Comparison of ENCODE assay signal across 8 cellular contexts in the genomic region with DNA sequence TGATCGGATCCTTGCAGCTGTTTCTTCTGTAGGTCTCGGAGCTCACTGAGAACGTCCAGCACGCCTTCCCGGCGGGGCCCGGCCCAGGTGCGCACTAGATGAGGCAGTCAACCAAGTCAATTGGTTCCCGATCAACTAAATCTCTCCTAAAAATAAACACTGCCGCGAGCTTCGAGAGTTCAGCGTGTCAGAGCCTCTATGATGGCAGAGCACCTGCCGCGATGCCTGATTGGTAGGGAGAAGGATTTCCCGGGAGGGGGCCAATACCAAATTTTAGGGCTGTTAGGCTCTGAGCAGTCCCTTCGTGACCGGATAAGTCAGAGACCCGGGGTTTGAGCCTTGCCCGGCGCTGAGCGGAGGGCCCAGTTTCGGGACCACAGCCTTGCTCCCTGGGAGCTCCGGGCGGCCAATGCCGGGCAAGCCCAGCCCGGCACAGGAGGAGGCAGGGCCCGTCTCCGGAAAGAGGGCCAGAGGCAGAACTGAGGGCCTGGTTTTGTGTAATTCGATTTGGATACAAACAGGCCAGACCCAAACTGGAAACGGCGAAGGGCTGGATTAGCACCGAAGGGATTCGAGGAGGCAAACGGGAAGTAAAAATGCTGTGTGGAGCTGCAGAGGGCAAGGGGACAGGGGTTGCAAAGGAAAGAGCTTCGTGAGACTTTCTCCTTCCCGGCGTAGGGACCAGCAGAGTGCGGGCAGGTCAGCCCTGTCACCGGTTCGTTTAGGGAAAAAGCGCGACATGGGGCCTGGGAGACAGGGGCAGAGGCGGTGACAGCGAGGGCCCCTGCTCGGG. TPM values are rescaled to one million over a fixed set of nuclear protein-coding genes. Genes with fewer than 3 reads are reported as not detected.
DNase-seq lines count a peak whose midpoint lies in the region; ATAC-seq and TF ChIP-seq lines count a peak whose summit lies in the region.

No MANE protein-coding gene starts in this region.

- peaks cover 77% of the 10 kb centered on the region for H3K27me3 Mint-ChIP-seq in T-helper 1 cell treated with Interleukin-12 subunit alpha and Interleukin-12 subunit beta and Interleukin-4 antibody, amounts not matched to agents 30 μg/mL and 1 μg/mL, for 36 hours (ENCODE audit: low read depth)
- peaks cover 3% of the 10 kb centered on the region for H3K27me3 Mint-ChIP-seq in endothelial cell (ENCODE audit: unreplicated experiment)

- H3K27ac Mint-ChIP-seq in T-helper 1 cell treated with Interleukin-12 subunit alpha and Interleukin-12 subunit beta and Interleukin-4 antibody, amounts not matched to agents 30 μg/mL and 1 μg/mL, for 36 hours = no peak overlapping the region
- no peak overlapping the region for H3K27ac Mint-ChIP-seq in endothelial cell (ENCODE audit: unreplicated experiment)

- peak; percentile 23 for ATAC-seq in omental fat pad (ENCODE audit: low FRiP score)

- peak overlapping the region; percentile 60 for H3K4me3 Mint-ChIP-seq in T-helper 1 cell treated with Interleukin-12 subunit alpha and Interleukin-12 subunit beta and Interleukin-4 antibody, amounts not matched to agents 30 μg/mL and 1 μg/mL, for 36 hours
- H3K4me3 Mint-ChIP-seq in endothelial cell (ENCODE audit: unreplicated experiment) = peak overlapping the region; percentile 92

- DNase-seq in T-helper 1 cell (no peak), NCI-H69 (lab: John Stamatoyannopoulos, UW) (peak; percentile 69), endothelial cell (ENCODE audit: low spot score) (peak; percentile 24), omental fat pad (ENCODE audit: low spot score) (no peak), DMS114 treated with DMSO at 0.1 percent for 48 hours (lab: John Stamatoyannopoulos, UW; ENCODE audit: unreplicated experiment) (no peak), NCI-H2171 treated with DMSO at 0.1 percent for 48 hours (lab: John Stamatoyannopoulos, UW) (no peak), HT-29 (ENCODE audit: low spot score) (no peak)

- peaks cover 2% of the 10 kb centered on the region for H3K4me1 Mint-ChIP-seq in T-helper 1 cell treated with Interleukin-12 subunit alpha and Interleukin-12 subunit beta and Interleukin-4 antibody, amounts not matched to agents 30 μg/mL and 1 μg/mL, for 36 hours (ENCODE audit: low read depth)
- H3K4me1 Mint-ChIP-seq in endothelial cell (ENCODE audit: unreplicated experiment) = peaks cover 18% of the 10 kb centered on the region

- TF ChIP-seq CTCF in endothelial cell (IDR thresholded peaks at IDR 0.05; ENCODE audit: unreplicated experiment) = no peak
- TF ChIP-seq CTCF in omental fat pad (IDR thresholded peaks at IDR 0.05) = no peak

- no peaks in the 10 kb centered on the region for H3K9me3 Mint-ChIP-seq in T-helper 1 cell treated with Interleukin-12 subunit alpha and Interleukin-12 subunit beta and Interleukin-4 antibody, amounts not matched to agents 30 μg/mL and 1 μg/mL, for 36 hours
- H3K9me3 Mint-ChIP-seq in endothelial cell (ENCODE audit: unreplicated experiment) = no peaks in the 10 kb centered on the region

- no peaks in the 10 kb centered on the region for H3K36me3 Mint-ChIP-seq in T-helper 1 cell treated with Interleukin-12 subunit alpha and Interleukin-12 subunit beta and Interleukin-4 antibody, amounts not matched to agents 30 μg/mL and 1 μg/mL, for 36 hours (ENCODE audit: low read depth)
- peaks cover 7% of the 10 kb centered on the region for H3K36me3 Mint-ChIP-seq in endothelial cell (ENCODE audit: low read depth, unreplicated experiment)

RNA-seq across cellular contexts. Expression of a gene that starts 0.6 kb away (rescaled TPM):
- 3.0 TPM for total RNA-seq in endothelial cell (ENCODE audit: unreplicated experiment)
- under 1 TPM in 2 of 4 donors, not detected in 2; 0.19 to 0.47 TPM for total RNA-seq in omental fat pad
- total RNA-seq in HT-29 (2014; rRNA removed; shearing (Covaris generic)) = not detected in 2 replicates

Comparison
In these comparisons a context has a peak if more than half of its experiments do, and no peak if none do; other contexts are left out.
1. DNase-seq: peak in NCI-H69 (single experiment) and endothelial cell (single experiment); none in T-helper 1 cell (0 of 5), omental fat pad (single experiment), DMS114 treated with DMSO at 0.1 percent for 48 hours (single experiment), NCI-H2171 treated with DMSO at 0.1 percent for 48 hours (single experiment) and HT-29 (single experiment).